Comparison of ENCODE assay signal across 27 cellular contexts in genomic region chr1:17260264-17260663, GRCh38. TPM values are rescaled to one million over a fixed set of nuclear protein-coding genes. Genes with fewer than 3 reads are reported as not detected.
DNase-seq lines count a peak whose midpoint lies in the region; ATAC-seq, FAIRE-seq and TF ChIP-seq lines count a peak whose summit lies in the region.
"Had no signal": no experiment of that assay in that cellular context is flagged by ENCODE, and none has a peak within 500 bp of the region (broad histone marks: within the 10 kb centered on the region; RNA-seq: fewer than 3 reads in every experiment).

No MANE protein-coding gene starts in this region.

- H3K4me2 ChIP-seq in A549 = no peak overlapping the region
- H3K4me2 ChIP-seq in IMR-90 (ENCODE audit: low read depth, low read length) = no peak overlapping the region
- H3K4me2 ChIP-seq in K562 (ENCODE audit: insufficient read depth, low read length) = no peak overlapping the region
- H3K4me2 ChIP-seq: BLaER1 treated with 17β-estradiol and CSF1 and Interleukin-3, amounts not matched to agents 10 nM and 100 nM; GM23338 had no signal

- no peak overlapping the region for H3K56ac ChIP-seq in IMR-90 (ENCODE audit: extremely low read depth, insufficient read depth, low read length)

- peaks cover 15% of the 10 kb centered on the region for H3K27me3 ChIP-seq in IMR-90 (ENCODE audit: control insufficient read depth, insufficient read depth, low read length)
- H3K27me3 ChIP-seq in SJCRH30 = no peaks in the 10 kb centered on the region
- peaks cover 9 to 57% of the 10 kb centered on the region in 2 experiments; a peak in 4 of 5 replicates for H3K27me3 ChIP-seq in K562 (ENCODE audit: control insufficient read depth in 2 of 2, insufficient read depth in 2 of 2, low read length in 2 of 2)
- H3K27me3 ChIP-seq in pancreas = no peaks in the 10 kb centered on the region
- H3K27me3 ChIP-seq: BE2C; BLaER1 treated with 17β-estradiol and CSF1 and Interleukin-3, amounts not matched to agents 10 nM and 100 nM had no signal

- no peaks in the 10 kb centered on the region for H3K79me2 ChIP-seq in K562 (ENCODE audit: control insufficient read depth, insufficient read depth, low read length)

- no peak overlapping the region for H2AK9ac ChIP-seq in IMR-90 (replicated peaks; ENCODE audit: low read depth, low read length, poor library complexity)

- H3K4me1 ChIP-seq in A549 = peaks cover 25% of the 10 kb centered on the region
- peaks cover 7% of the 10 kb centered on the region for H3K4me1 ChIP-seq in IMR-90 (ENCODE audit: control insufficient read depth, insufficient read depth, low read length)
- H3K4me1 ChIP-seq in SJCRH30 = peaks cover 32% of the 10 kb centered on the region
- H3K4me1 ChIP-seq in K562 (replicated peaks in 1 of 2; ENCODE audit: control insufficient read depth in 2 of 2, insufficient read depth in 2 of 2, low read length in 2 of 2) = no peaks in the 10 kb centered on the region
- H3K4me1 ChIP-seq in pancreas = no peaks in the 10 kb centered on the region
- H3K4me1 ChIP-seq: BE2C had no signal

- CTCF ChIA-PET in A549 (lab: Yijun Ruan, JAX) (interaction anchor here (0.6 to 3.3 kb wide), 5 partner anchors 10 to 203 kb away, joined by 3 to 12 read pairs (median 4); no protein-coding TSS in a partner anchor), IMR-90 (lab: Yijun Ruan, JAX) (no interaction called here), K562 (lab: Yijun Ruan, JAX; ENCODE audit: low intra/inter-chr PET ratio) (no interaction called here)

- H3K9me3 ChIP-seq in A549 (no peaks in the 10 kb centered on the region), IMR-90 (ENCODE audit: control insufficient read depth, insufficient read depth, low read length) (no peaks in the 10 kb centered on the region; the same call in 1 of the 2 replicates), SJCRH30 (replicated peaks) (no peaks in the 10 kb centered on the region; the same call in 1 of the 2 replicates), K562 (replicated peaks; ENCODE audit: control insufficient read depth, insufficient read depth, low read depth, low read length) (no peaks in the 10 kb centered on the region), pancreas (no peaks in the 10 kb centered on the region)
- H3K9me3 ChIP-seq: BE2C had no signal

- no peak for TF ChIP-seq POLR2A in A549 (IDR thresholded peaks at IDR 0.05; ENCODE audit: low read length)
- TF ChIP-seq POLR2A in IMR-90 (IDR thresholded peaks at IDR 0.05; ENCODE audit: low read depth, low read length) = no peak
- TF ChIP-seq POLR2A in K562 (conservative IDR thresholded peaks at IDR 0.05) = no peak

- no peak overlapping the region for H3K4ac ChIP-seq in IMR-90 (ENCODE audit: low read depth, low read length)

- ATAC-seq in A549 (no peak), IMR-90 (ENCODE audit: low read depth) (no peak), K562 (no peak), HG03457 (IDR thresholded peaks at IDR 0.05; ENCODE audit: unreplicated experiment) (no peak), pancreas (no peak)
- ATAC-seq: GM12878, GM23338 had no signal

- H3K27ac ChIP-seq in A549 (peak overlapping the region; percentile 49 to 84; a peak in 4 of 6 replicates), IMR-90 (ENCODE audit: insufficient read depth, low read length) (no peak overlapping the region), SJCRH30 (peak overlapping the region; percentile 80), K562 (ENCODE audit: extremely low read depth, low read depth, low read length) (no peak overlapping the region), pancreas (no peak overlapping the region)
- H3K27ac ChIP-seq: 22Rv1; BLaER1 treated with 17β-estradiol and CSF1 and Interleukin-3, amounts not matched to agents 10 nM and 100 nM had no signal

- H3K14ac ChIP-seq in IMR-90 (replicated peaks; ENCODE audit: low read depth, low read length) = no peak overlapping the region

- DNase-seq in A549 (ENCODE audit: low read depth in 1 of 2, low spot score in 1 of 2) (no peak), IMR-90 (no peak), SJCRH30 (no peak), K562 (ENCODE audit: extremely low read depth in 1 of 4, low spot score in 3 of 4) (no peak), pons (ENCODE audit: low spot score) (no peak), pancreas (no peak)
- DNase-seq in NK-92 treated with Interleukin-12 subunit alpha and Interleukin-12 subunit beta, amount 100 ng/mL, for 24 hours (lab: John Stamatoyannopoulos, UW) = no peak
- DNase-seq: ACHN; AML-193; BE2C; CD4-positive, alpha-beta T cell; CD8-positive, alpha-beta memory T cell; DMS 273 treated with DMSO at 0.1 percent for 48 hours; DMS79; EL; GDM1; H9; HFFc6 had no signal

- no peak overlapping the region for H3K9ac ChIP-seq in IMR-90 (ENCODE audit: low read depth, low read length)
- H3K9ac ChIP-seq in K562 (ENCODE audit: insufficient read depth in 1 of 2, low read depth in 2 of 2, low read length in 2 of 2) = no peak overlapping the region
- H3K9ac ChIP-seq: BLaER1 treated with 17β-estradiol and CSF1 and Interleukin-3, amounts not matched to agents 10 nM and 100 nM had no signal

- BruUV-seq in IMR-90 (replicated peaks; lab: Mats Ljungman, UMichigan) = no TSS peak
- no TSS peak for BruUV-seq in K562 (replicated peaks; lab: Mats Ljungman, UMichigan)

- H3K4me3 ChIP-seq in A549 = no peak overlapping the region
- no peak overlapping the region for H3K4me3 ChIP-seq in IMR-90 (ENCODE audit: insufficient read depth, low read depth, low read length)
- peak overlapping the region; percentile 20; the same call in 1 of the 2 replicates for H3K4me3 ChIP-seq in SJCRH30
- no peak overlapping the region for H3K4me3 ChIP-seq in K562
- H3K4me3 ChIP-seq in pancreas = no peak overlapping the region
- H3K4me3 ChIP-seq: BLaER1 treated with 17β-estradiol and CSF1 and Interleukin-3, amounts not matched to agents 10 nM and 100 nM; GM12878; GM23338 had no signal

- H3K36me3 ChIP-seq in IMR-90 (ENCODE audit: control insufficient read depth, insufficient read depth, low read length) = no peaks in the 10 kb centered on the region
- H3K36me3 ChIP-seq in SJCRH30 = no peaks in the 10 kb centered on the region
- H3K36me3 ChIP-seq in K562 (ENCODE audit: control insufficient read depth, insufficient read depth, low read length) = no peaks in the 10 kb centered on the region
- H3K36me3 ChIP-seq in pancreas = no peaks in the 10 kb centered on the region
- H3K36me3 ChIP-seq: BE2C; BLaER1 treated with 17β-estradiol and CSF1 and Interleukin-3, amounts not matched to agents 10 nM and 100 nM had no signal

- no peak overlapping the region for H4K5ac ChIP-seq in IMR-90 (ENCODE audit: low read depth, low read length)

- in situ Hi-C loops in IMR-90 (cut with MboI; ENCODE audit: low sequenced_read_pairs) (no loop called here), K562 (cut with MboI) (no loop called here)

- H2BK5ac ChIP-seq in IMR-90 (ENCODE audit: low read depth, low read length, poor library complexity, severe bottlenecking) = no peak overlapping the region

- WGBS in A549 (ENCODE audit: missing lambda C conversion rate) = 90% methylated on average over 4 of the region's 7 CpGs
- 40% methylated on average over 1 of the region's 7 CpGs; no CpG with 5 or more reads in 1 of the 2 experiments for WGBS in IMR-90 (ENCODE audit: extremely low coverage in 2 of 2, insufficient read length in 1 of 2), 2 experiments
- WGBS in K562 (ENCODE audit: insufficient coverage, low coverage, missing lambda C conversion rate) = 1% methylated on average over 7 of the region's 7 CpGs
- WGBS in pancreas, 2 donors = 72 to 85% methylated on average over 7 of the region's 7 CpGs

- no peaks in the 10 kb centered on the region for H3K79me1 ChIP-seq in IMR-90 (ENCODE audit: low read depth in 1 of 2, low read length in 2 of 2)

- dilution Hi-C loops in IMR-90 (cut with HindIII; ENCODE audit: low sequenced_read_pairs, unreplicated experiment) = no loop called here

- H2AFZ ChIP-seq in IMR-90 (replicated peaks; ENCODE audit: low read length, poor library complexity) (peak overlapping the region; percentile 37), K562 (ENCODE audit: low read depth, low read length) (no peak overlapping the region)
- H2AFZ ChIP-seq: GM23338 had no signal

- H2AK5ac ChIP-seq in IMR-90 (ENCODE audit: low read depth, low read length) = peak overlapping the region; percentile 43; the same call in 1 of the 2 replicates

- intact Hi-C loops in IMR-90 (cut with micrococcal nuclease) (no loop called here), K562 (cut with micrococcal nuclease) (no loop called here), pancreas (cut with DNase I) (no loop called here)

- no peak overlapping the region for H4K91ac ChIP-seq in IMR-90 (ENCODE audit: insufficient read depth, low read depth, low read length)

- 0 out of 2 replicates have a peak overlapping the region, but pooled peaks have one; percentile 47 for H2BK20ac ChIP-seq in IMR-90 (ENCODE audit: low read depth, low read length)

- POLR2A ChIA-PET in A549 (lab: Yijun Ruan, JAX) (no interaction called here), IMR-90 (lab: Charles Lee; ENCODE audit: unreplicated experiment) (no interaction called here), K562 (lab: Yijun Ruan, JAX) (interaction anchor here (0.6 to 1.4 kb wide), 2 partner anchors 13 to 15 kb away, joined by 3 to 6 read pairs; no protein-coding TSS in a partner anchor)

- TF ChIP-seq EP300 in A549 (IDR thresholded peaks at IDR 0.05) (no peak), K562 (IDR thresholded peaks at IDR 0.05; ENCODE audit: low read length) (no peak)

- TF ChIP-seq RAD21 in A549 (conservative IDR thresholded peaks at IDR 0.05 in 1 of 2, IDR thresholded peaks at IDR 0.05 in 1 of 2) (no peak), IMR-90 (IDR thresholded peaks at IDR 0.05; ENCODE audit: low read length) (no peak), K562 (CRISPR knock-in tag; conservative IDR thresholded peaks at IDR 0.05 in 1 of 2, IDR thresholded peaks at IDR 0.05 in 1 of 2) (no peak)

- H4K20me1 ChIP-seq in IMR-90 (ENCODE audit: insufficient read depth, low read length) (peaks cover 4% of the 10 kb centered on the region; the same call in 1 of the 2 replicates), K562 (replicated peaks; ENCODE audit: control insufficient read depth, insufficient read depth, low read length) (peaks cover 9% of the 10 kb centered on the region)
- H4K20me1 ChIP-seq: BLaER1 treated with 17β-estradiol and CSF1 and Interleukin-3, amounts not matched to agents 10 nM and 100 nM had no signal

- no peak for TF ChIP-seq CTCF in A549 (IDR thresholded peaks at IDR 0.05)
- no peak for TF ChIP-seq CTCF in IMR-90 (conservative IDR thresholded peaks at IDR 0.05; ENCODE audit: low read depth, low read length)
- TF ChIP-seq CTCF in K562 (IDR thresholded peaks at IDR 0.05 in 2 of 3, conservative IDR thresholded peaks at IDR 0.05 in 1 of 3; ENCODE audit: insufficient read depth in 2 of 3, low read depth in 1 of 3, low read length in 3 of 3) = no peak
- no peak for TF ChIP-seq CTCF in pancreas (IDR thresholded peaks at IDR 0.05)

- no peak overlapping the region for H2BK15ac ChIP-seq in IMR-90 (ENCODE audit: low read depth, low read length)

- H2BK120ac ChIP-seq in IMR-90 (ENCODE audit: low read depth, low read length) = no peak overlapping the region

- no peak overlapping the region for H3K23ac ChIP-seq in IMR-90 (ENCODE audit: low read depth, low read length)

- H3K9me1 ChIP-seq in IMR-90 (ENCODE audit: insufficient read depth, low read length) (no peaks in the 10 kb centered on the region; the same call in 1 of the 2 replicates), K562 (ENCODE audit: control insufficient read depth, insufficient read depth, low read length) (no peaks in the 10 kb centered on the region)

- no peak overlapping the region for H4K8ac ChIP-seq in IMR-90 (ENCODE audit: low read depth in 2 of 2, low read length in 2 of 2)

- H3K18ac ChIP-seq in IMR-90 (ENCODE audit: low read depth, low read length) = no peak overlapping the region

- FAIRE-seq in A549 (lab: Jason Lieb, UNC) = no peak
- FAIRE-seq in K562 (lab: Jason Lieb, UNC) = no peak
- FAIRE-seq in pancreas (lab: Jason Lieb, UNC) = no peak
- FAIRE-seq: A204.1, D721Med, GM12878, GM19239 had no signal

RNA-seq across cellular contexts. Expression of gene PADI3, which starts 11.4 kb away (rescaled TPM):
- polyA plus RNA-seq in A549 (2011; rRNA removed) (2.4 and 2.8 TPM in 2 replicates), A549 (2017; fragmentation: RNase III; extraction: RNeasy Plus Mini Kit Qiagen cat#74134 plus additional on column Dnase treatment) (0.99 to 1.5 TPM (median 1.4 TPM) in 3 replicates), IMR-90 (2012; rRNA removed) (not detected in 2 replicates), K562 (2011; rRNA removed) (not detected in 2 replicates), K562 (2014; fragmentation: Illumina TruSeq; extraction: Trizol) (not detected in 2 replicates), K562 (2014; fragmentation: Nextera tagmentation; extraction: Ambion mirVana) (not detected), K562 (2014; rRNA removed) (not detected in 2 replicates), pancreas (not detected)
- polyA plus RNA-seq in A549 (2012; cell fraction: cytosol; rRNA removed) = 1.4 and 1.6 TPM in 2 replicates
- 6.7 and 7.0 TPM in 2 replicates for polyA plus RNA-seq in A549 (2012; cell fraction: nucleus; rRNA removed)
- 3.8 and 4.4 TPM in 2 replicates for polyA minus RNA-seq in A549 (2011; rRNA and poly(A)+ RNA removed)
- total RNA-seq in IMR-90 (2012; rRNA removed) (not detected in 2 replicates), K562 (2014; rRNA removed) (not detected in 2 replicates), K562 (2014; rRNA removed; fragmentation: Illumina TruSeq; extraction: Trizol) (not detected in 2 replicates), K562 (2015; rRNA removed; fragmentation: Illumina TruSeq; extraction: Trizol) (not detected in 2 replicates), K562 (2021) (not detected in 2 replicates), pancreas (not detected)
- not detected in 2 replicates for polyA plus RNA-seq in IMR-90 (2012; cell fraction: cytosol; rRNA removed)
- 0.01 and 0.03 TPM in 2 replicates for polyA plus RNA-seq in IMR-90 (2012; cell fraction: nucleus; rRNA removed; ENCODE audit: low replicate concordance)
- 6.1 and 6.8 TPM in 2 replicates for total RNA-seq in SJCRH30 (2014; rRNA removed; shearing (Covaris generic))
- not detected in 2 replicates for total RNA-seq in K562 (2011; cell fraction: chromatin; rRNA removed; ENCODE audit: low replicate concordance)
- total RNA-seq in K562 (2011; cell fraction: nucleolus; rRNA removed) = not detected in 2 replicates
- not detected in 2 replicates for total RNA-seq in K562 (2011; cell fraction: nucleoplasm; rRNA removed)
- polyA plus RNA-seq in K562 (2011; cell fraction: cytosol; rRNA removed) = not detected in 2 replicates
- not detected in 2 replicates for polyA plus RNA-seq in K562 (2011; cell fraction: nucleus; rRNA removed)
- 0.06 TPM in 1 of 2 replicates, not detected in the other for polyA plus RNA-seq in K562 (2012)
- polyA minus RNA-seq in K562 (2011; rRNA and poly(A)+ RNA removed) = not detected in 2 replicates
- not detected in 2 replicates for polyA minus RNA-seq in K562 (2011; cell fraction: cytosol; rRNA and poly(A)+ RNA removed)
- polyA minus RNA-seq in K562 (2011; cell fraction: nucleus; rRNA and poly(A)+ RNA removed) = not detected in 2 replicates
- total RNA-seq: CD4-positive, alpha-beta T cell; CD8-positive, alpha-beta memory T cell; GM12878 had no signal
- polyA plus RNA-seq: CD14-positive monocyte; CD8-positive, alpha-beta memory T cell had no signal

RNA-seq across cellular contexts. Expression of gene PADI4, which starts 47.7 kb away (rescaled TPM):
- polyA plus RNA-seq in A549 (2011; rRNA removed) (not detected in 2 replicates), A549 (2017; fragmentation: RNase III; extraction: RNeasy Plus Mini Kit Qiagen cat#74134 plus additional on column Dnase treatment) (not detected in 3 replicates), IMR-90 (2012; rRNA removed) (not detected in 2 replicates), K562 (2011; rRNA removed) (0.09 TPM in 1 of 2 replicates, not detected in the other), K562 (2014; fragmentation: Illumina TruSeq; extraction: Trizol) (not detected in 2 replicates), K562 (2014; fragmentation: Nextera tagmentation; extraction: Ambion mirVana) (under 1 TPM in 1 of 2 experiments, not detected in 1; 0.22 TPM), K562 (2014; rRNA removed) (not detected in 2 replicates), pancreas (under 1 TPM in 1 of 2 donors, not detected in 1; 0.12 TPM)
- not detected in 2 replicates for polyA plus RNA-seq in A549 (2012; cell fraction: cytosol; rRNA removed)
- not detected in 2 replicates for polyA plus RNA-seq in A549 (2012; cell fraction: nucleus; rRNA removed)
- not detected in 2 replicates for polyA minus RNA-seq in A549 (2011; rRNA and poly(A)+ RNA removed)
- total RNA-seq in IMR-90 (2012; rRNA removed) (not detected in 2 replicates), K562 (2014; rRNA removed) (not detected in 2 replicates), K562 (2014; rRNA removed; fragmentation: Illumina TruSeq; extraction: Trizol) (not detected in 2 replicates), K562 (2015; rRNA removed; fragmentation: Illumina TruSeq; extraction: Trizol) (not detected in 2 replicates), K562 (2021) (0.33 TPM in 1 of 2 replicates, not detected in the other), pancreas (under 1 TPM in 3 of 6 donors, not detected in 3; 0.06 to 0.83 (median 0.75) TPM)
- not detected in 2 replicates for polyA plus RNA-seq in IMR-90 (2012; cell fraction: cytosol; rRNA removed)
- not detected in 2 replicates for polyA plus RNA-seq in IMR-90 (2012; cell fraction: nucleus; rRNA removed; ENCODE audit: low replicate concordance)
- total RNA-seq in SJCRH30 (2014; rRNA removed; shearing (Covaris generic)) = not detected in 2 replicates
- total RNA-seq in K562 (2011; cell fraction: chromatin; rRNA removed; ENCODE audit: low replicate concordance) = 0.37 and 0.81 TPM in 2 replicates
- 0.92 TPM in 1 of 2 replicates, not detected in the other for total RNA-seq in K562 (2011; cell fraction: nucleolus; rRNA removed)
- 0.66 TPM in 1 of 2 replicates, not detected in the other for total RNA-seq in K562 (2011; cell fraction: nucleoplasm; rRNA removed)
- polyA plus RNA-seq in K562 (2011; cell fraction: cytosol; rRNA removed) = 0.15 and 1.3 TPM in 2 replicates
- 0.10 and 0.58 TPM in 2 replicates for polyA plus RNA-seq in K562 (2011; cell fraction: nucleus; rRNA removed)
- 0.04 and 0.17 TPM in 2 replicates for polyA plus RNA-seq in K562 (2012)
- polyA minus RNA-seq in K562 (2011; rRNA and poly(A)+ RNA removed) = not detected in 2 replicates
- not detected in 2 replicates for polyA minus RNA-seq in K562 (2011; cell fraction: cytosol; rRNA and poly(A)+ RNA removed)
- polyA minus RNA-seq in K562 (2011; cell fraction: nucleus; rRNA and poly(A)+ RNA removed) = 0.27 TPM in 1 of 2 replicates, not detected in the other
- total RNA-seq: HFFc6 had no signal

RNA-seq across cellular contexts. Expression of gene PADI1, which starts 55.3 kb away (rescaled TPM):
- 1.1 and 1.4 TPM in 2 replicates for polyA plus RNA-seq in A549 (2011; rRNA removed)
- 1.4 and 1.6 TPM in 2 replicates for polyA plus RNA-seq in A549 (2012; cell fraction: cytosol; rRNA removed)
- 3.8 and 4.0 TPM in 2 replicates for polyA plus RNA-seq in A549 (2012; cell fraction: nucleus; rRNA removed)
- polyA plus RNA-seq in A549 (2017; fragmentation: RNase III; extraction: RNeasy Plus Mini Kit Qiagen cat#74134 plus additional on column Dnase treatment) = 1.7 to 2.3 TPM (median 2.0 TPM) in 3 replicates
- 0.92 and 1.5 TPM in 2 replicates for polyA minus RNA-seq in A549 (2011; rRNA and poly(A)+ RNA removed)
- not detected in 2 replicates for total RNA-seq in IMR-90 (2012; rRNA removed)
- polyA plus RNA-seq in IMR-90 (2012; rRNA removed) = 0.13 and 0.17 TPM in 2 replicates
- 0.04 TPM in 1 of 2 replicates, not detected in the other for polyA plus RNA-seq in IMR-90 (2012; cell fraction: cytosol; rRNA removed)
- polyA plus RNA-seq in IMR-90 (2012; cell fraction: nucleus; rRNA removed; ENCODE audit: low replicate concordance) = 0.14 and 0.21 TPM in 2 replicates
- 0.06 and 0.20 TPM in 2 replicates for total RNA-seq in SJCRH30 (2014; rRNA removed; shearing (Covaris generic))
- not detected in 2 replicates for total RNA-seq in K562 (2011; cell fraction: chromatin; rRNA removed; ENCODE audit: low replicate concordance)
- total RNA-seq in K562 (2011; cell fraction: nucleolus; rRNA removed) = not detected in 2 replicates
- total RNA-seq in K562 (2011; cell fraction: nucleoplasm; rRNA removed) = not detected in 2 replicates
- not detected in 2 replicates for total RNA-seq in K562 (2014; rRNA removed)
- total RNA-seq in K562 (2014; rRNA removed; fragmentation: Illumina TruSeq; extraction: Trizol) = not detected in 2 replicates
- total RNA-seq in K562 (2015; rRNA removed; fragmentation: Illumina TruSeq; extraction: Trizol) = not detected in 2 replicates
- not detected in 2 replicates for total RNA-seq in K562 (2021)
- not detected in 2 replicates for polyA plus RNA-seq in K562 (2011; rRNA removed)
- polyA plus RNA-seq in K562 (2011; cell fraction: cytosol; rRNA removed) = not detected in 2 replicates
- polyA plus RNA-seq in K562 (2011; cell fraction: nucleus; rRNA removed) = not detected in 2 replicates
- 0.03 TPM in 1 of 2 replicates, not detected in the other for polyA plus RNA-seq in K562 (2012)
- polyA plus RNA-seq in K562 (2014; fragmentation: Illumina TruSeq; extraction: Trizol) = not detected in 2 replicates
- not detected for polyA plus RNA-seq in K562 (2014; fragmentation: Nextera tagmentation; extraction: Ambion mirVana)
- not detected in 2 replicates for polyA plus RNA-seq in K562 (2014; rRNA removed)
- not detected in 2 replicates for polyA minus RNA-seq in K562 (2011; rRNA and poly(A)+ RNA removed)
- polyA minus RNA-seq in K562 (2011; cell fraction: cytosol; rRNA and poly(A)+ RNA removed) = not detected in 2 replicates
- not detected in 2 replicates for polyA minus RNA-seq in K562 (2011; cell fraction: nucleus; rRNA and poly(A)+ RNA removed)
- not detected for total RNA-seq in pancreas
- polyA plus RNA-seq in pancreas = under 1 TPM in 1 of 2 donors, not detected in 1; 0.23 TPM
- total RNA-seq: CD4-positive, alpha-beta T cell; CD8-positive, alpha-beta memory T cell; GM12878 had no signal
- polyA plus RNA-seq: CD14-positive monocyte; CD8-positive, alpha-beta memory T cell had no signal

Comparison
In these comparisons a context has a peak if more than half of its experiments do, and no peak if none do; other contexts are left out.
1. H3K27ac ChIP-seq: peak in A549 (2 of 2) and SJCRH30 (single experiment); none in IMR-90 (single experiment), K562 (single experiment) and pancreas (0 of 4).
2. Of the 35 proteins assayed by ChIP-seq in both K562 and A549: peak only in K562: USF2; only in A549: none; in both: none; in neither: 34.